ENCODE assay signal across 8 cellular contexts in genomic region chr4:165208322-165208652, GRCh38. TPM values are rescaled to one million over a fixed set of nuclear protein-coding genes. Genes with fewer than 3 reads are reported as not detected.
A peak's percentile ranks its signal among the peaks of the same experiment; 100 is the strongest.
DNase-seq lines count a peak whose midpoint lies in the region; ATAC-seq lines count a peak whose summit lies in the region.

No MANE protein-coding gene starts in this region.

- H3K4me2 ChIP-seq in neuronal stem cell (ENCODE audit: insufficient read depth, low read length, poor library complexity, severe bottlenecking) = peak overlapping the region; percentile 65

- peak overlapping the region; percentile 79 for H3K4me3 ChIP-seq in effector memory CD4-positive, alpha-beta T cell (ENCODE audit: insufficient read depth, low read depth, low read length, poor library complexity, severe bottlenecking)
- peak overlapping the region; percentile 62 to 97 for H3K4me3 ChIP-seq in neuronal stem cell (ENCODE audit: low read length in 2 of 2)

- no peak overlapping the region for H4K8ac ChIP-seq in neuronal stem cell (ENCODE audit: low read depth, low read length)

- H3K18ac ChIP-seq in neuronal stem cell (ENCODE audit: low read length) = no peak overlapping the region

- no CpG with 5 or more reads among the region's 10 CpGs for WGBS in neuronal stem cell (ENCODE audit: extremely low coverage in 2 of 2, insufficient read length in 2 of 2, insufficient replicate concordance in 1 of 2), 2 donors

- H2BK12ac ChIP-seq in neuronal stem cell (ENCODE audit: low read length) = no peak overlapping the region

- no peak overlapping the region for H2AK5ac ChIP-seq in neuronal stem cell (ENCODE audit: low read depth, low read length)

- no peak overlapping the region for H3K14ac ChIP-seq in neuronal stem cell (ENCODE audit: low read length)

- peak overlapping the region; percentile 21 for H3K27ac ChIP-seq in effector memory CD4-positive, alpha-beta T cell (ENCODE audit: insufficient read depth, low read length, poor library complexity, severe bottlenecking)
- no peak overlapping the region for H3K27ac ChIP-seq in neuronal stem cell (replicated peaks; ENCODE audit: low read length)

- H4K91ac ChIP-seq in neuronal stem cell (ENCODE audit: low read depth, low read length, poor library complexity) = no peak overlapping the region

- peaks cover 8% of the 10 kb centered on the region for H3K4me1 ChIP-seq in effector memory CD4-positive, alpha-beta T cell (ENCODE audit: control insufficient read depth, insufficient read depth, low read length, poor library complexity, severe bottlenecking)
- peaks cover 7 to 14% of the 10 kb centered on the region in 2 donors for H3K4me1 ChIP-seq in neuronal stem cell (ENCODE audit: control insufficient read depth in 2 of 2, insufficient read depth in 1 of 2, low read depth in 1 of 2, low read length in 2 of 2)

- H2BK120ac ChIP-seq in neuronal stem cell (ENCODE audit: low read depth, low read length) = no peak overlapping the region

- no peaks in the 10 kb centered on the region for H3K27me3 ChIP-seq in effector memory CD4-positive, alpha-beta T cell (replicated peaks; ENCODE audit: control insufficient read depth, insufficient read depth, low read length, poor library complexity, severe bottlenecking)
- H3K27me3 ChIP-seq in neuronal stem cell (ENCODE audit: control insufficient read depth in 3 of 3, insufficient read depth in 3 of 3, low read depth in 1 of 3, low read length in 3 of 3) = no peaks in the 10 kb centered on the region

- DNase-seq in COLO668 (lab: John Stamatoyannopoulos, UW; ENCODE audit: unreplicated experiment) (peak; percentile 28), NCI-H526 treated with DMSO at 0.1 percent for 48 hours (lab: John Stamatoyannopoulos, UW) (peak; percentile 75), neuronal stem cell (ENCODE audit: low spot score) (no peak), T1000 (lab: John Stamatoyannopoulos, UW) (no peak), globus pallidus (ENCODE audit: low spot score) (no peak)
- DNase-seq in effector memory CD4-positive, alpha-beta T cell = no peak

- H3K79me1 ChIP-seq in neuronal stem cell (ENCODE audit: low read depth, low read length) = peaks cover 2% of the 10 kb centered on the region

- ATAC-seq in GM19035 (IDR thresholded peaks at IDR 0.05; ENCODE audit: unreplicated experiment) (no peak), GM19023 (IDR thresholded peaks at IDR 0.05; ENCODE audit: unreplicated experiment) (no peak)

- H3K4ac ChIP-seq in neuronal stem cell (ENCODE audit: low read length) = no peak overlapping the region

- no peaks in the 10 kb centered on the region for H3K36me3 ChIP-seq in effector memory CD4-positive, alpha-beta T cell (ENCODE audit: control insufficient read depth, insufficient read depth, low read length)
- no peaks in the 10 kb centered on the region for H3K36me3 ChIP-seq in neuronal stem cell (replicated peaks in 1 of 2; ENCODE audit: control insufficient read depth in 2 of 2, insufficient read depth in 2 of 2, low read length in 2 of 2)

- no peaks in the 10 kb centered on the region for H3K9me3 ChIP-seq in effector memory CD4-positive, alpha-beta T cell (ENCODE audit: control insufficient read depth, low read length)
- no peaks in the 10 kb centered on the region for H3K9me3 ChIP-seq in neuronal stem cell (replicated peaks in 1 of 2; ENCODE audit: control insufficient read depth in 2 of 2, insufficient read depth in 1 of 2, low read depth in 1 of 2, low read length in 2 of 2)

- peak overlapping the region; percentile 86 for H2AFZ ChIP-seq in neuronal stem cell (ENCODE audit: low read length)

- H2BK15ac ChIP-seq in neuronal stem cell (ENCODE audit: low read length) = no peak overlapping the region

- no peak overlapping the region for H3K23ac ChIP-seq in neuronal stem cell (ENCODE audit: low read depth, low read length, poor library complexity)

- no peak overlapping the region for H2BK5ac ChIP-seq in neuronal stem cell (ENCODE audit: low read length)

- no peak overlapping the region for H3K9ac ChIP-seq in neuronal stem cell (ENCODE audit: low read depth, low read length, poor library complexity)

RNA-seq across cellular contexts. Expression of gene KLHL2, which starts 0.9 kb away (rescaled TPM):
- 7.8 TPM for polyA plus RNA-seq in neuronal stem cell (2013, experiment 1 of 2)
- 7.7 TPM for polyA plus RNA-seq in neuronal stem cell (2013, experiment 2 of 2)

Comparison
In these comparisons a context has a peak if more than half of its experiments do, and no peak if none do; other contexts are left out.
1. DNase-seq: peak in COLO668 (single experiment) and NCI-H526 treated with DMSO at 0.1 percent for 48 hours (single experiment); none in effector memory CD4-positive, alpha-beta T cell (0 of 3), neuronal stem cell (single experiment), T1000 (single experiment) and globus pallidus (single experiment).